8 cellular contexts compared by ENCODE assay signal in genomic region chr10:100508691-100509150, GRCh38. TPM values are rescaled to one million over a fixed set of nuclear protein-coding genes. Genes with fewer than 3 reads are reported as not detected.
DNase-seq lines count a peak whose midpoint lies in the region; ATAC-seq and TF ChIP-seq lines count a peak whose summit lies in the region.

No MANE protein-coding gene starts in this region.

- no peaks in the 10 kb centered on the region; the same call in 1 of the 2 replicates for H3F3A ChIP-seq in SU-DHL-6 (ENCODE audit: insufficient read depth)

- H3K4me1 Mint-ChIP-seq in mesothelial cell of epicardium, result peaks cover 14% of the 10 kb centered on the region

- no peak overlapping the region for H3K27ac Mint-ChIP-seq in mesothelial cell of epicardium

- H3K27me3 Mint-ChIP-seq in mesothelial cell of epicardium (ENCODE audit: low read depth), result peaks cover 4% of the 10 kb centered on the region

- H3K27me3 ChIP-seq in SU-DHL-6 (ENCODE audit: low read length), result no peaks in the 10 kb centered on the region

- no peak overlapping the region for H3K4me2 ChIP-seq in SU-DHL-6 (ENCODE audit: low read depth, low read length, poor library complexity, severe bottlenecking)

- H3K9ac ChIP-seq in SU-DHL-6 (ENCODE audit: low read length), result no peak overlapping the region

- ATAC-seq in GM21619 (IDR thresholded peaks at IDR 0.05; ENCODE audit: unreplicated experiment), result no peak

- H3K4me3 ChIP-seq in SU-DHL-6 (ENCODE audit: insufficient read depth, low read length, poor library complexity, severe bottlenecking) (no peak overlapping the region), cardiac fibroblast (replicated peaks in 1 of 2; ENCODE audit: low read depth in 2 of 2, low read length in 2 of 2) (no peak overlapping the region)

- H3K4me3 Mint-ChIP-seq in mesothelial cell of epicardium, result no peak overlapping the region

- peaks cover 14% of the 10 kb centered on the region for H3K36me3 Mint-ChIP-seq in mesothelial cell of epicardium

- H4K20me1 ChIP-seq in SU-DHL-6 (ENCODE audit: low read depth, low read length), result no peaks in the 10 kb centered on the region

- no peak overlapping the region for H2AFZ ChIP-seq in SU-DHL-6 (ENCODE audit: low read depth, low read length, severe bottlenecking)

- peak; percentile 37 for TF ChIP-seq CTCF in SU-DHL-6 (IDR thresholded peaks at IDR 0.05; ENCODE audit: insufficient read depth, low read length, poor library complexity, severe bottlenecking)
- TF ChIP-seq CTCF in cardiac fibroblast (IDR thresholded peaks at IDR 0.05; ENCODE audit: low read depth, low read length), result peak; percentile 71
- TF ChIP-seq CTCF in mesothelial cell of epicardium (IDR thresholded peaks at IDR 0.05; ENCODE audit: unreplicated experiment), result peak; percentile 61

- H3K36me3 ChIP-seq in SU-DHL-6 (ENCODE audit: low read length), result no peaks in the 10 kb centered on the region

- no peaks in the 10 kb centered on the region for H3K79me2 ChIP-seq in SU-DHL-6 (ENCODE audit: insufficient read depth, low read length)

- peak; percentile 19 to 29 for DNase-seq in activated CD4-positive, alpha-beta T cell treated with anti-CD3 and anti-CD28 coated beads for 24 hours (ENCODE audit: low read depth in 2 of 2)
- DNase-seq in activated CD4-positive, alpha-beta T cell treated with anti-CD3 and anti-CD28 coated beads for 1 hour, result no peak
- peak; percentile 46 for DNase-seq in HuH-7.5 (ENCODE audit: low spot score)
- peak; percentile 67 to 76 for DNase-seq in cardiac fibroblast (ENCODE audit: low read depth in 2 of 2)
- no peak for DNase-seq in mesothelial cell of epicardium (ENCODE audit: low spot score in 2 of 2, unreplicated experiment in 2 of 2)
- no peak for DNase-seq in OCI-M2 (lab: John Stamatoyannopoulos, UW; ENCODE audit: unreplicated experiment)

- no peaks in the 10 kb centered on the region for H3K9me3 ChIP-seq in SU-DHL-6 (ENCODE audit: insufficient read depth, low read length)

- no peak overlapping the region for H3K27ac ChIP-seq in SU-DHL-6 (ENCODE audit: low read depth, low read length)

- no peaks in the 10 kb centered on the region for H3K9me2 ChIP-seq in SU-DHL-6 (replicated peaks; ENCODE audit: insufficient read depth, low read length)

- no peaks in the 10 kb centered on the region for H3K9me3 Mint-ChIP-seq in mesothelial cell of epicardium

RNA-seq across cellular contexts. Expression of gene SEC31B, which starts 10.9 kb away (rescaled TPM):
- total RNA-seq in mesothelial cell of epicardium, result 26.8 to 30.2 TPM (median 28.8 TPM) in 3 replicates

RNA-seq across cellular contexts. Expression of gene NDUFB8, which starts 20.9 kb away (rescaled TPM):
- total RNA-seq in mesothelial cell of epicardium, result 141 to 157 TPM (median 145 TPM) in 3 replicates

RNA-seq across cellular contexts. Expression of gene HIF1AN, which starts 27.0 kb away (rescaled TPM):
- 63.4 to 67.1 TPM (median 64.1 TPM) in 3 replicates for total RNA-seq in mesothelial cell of epicardium

RNA-seq across cellular contexts. Expression of gene WNT8B, which starts 45.9 kb away (rescaled TPM):
- 0.60 to 0.95 TPM (median 0.69 TPM) in 3 replicates for total RNA-seq in mesothelial cell of epicardium

Comparison
In these comparisons a context has a peak if more than half of its experiments do, and no peak if none do; other contexts are left out.
1. DNase-seq: peak in activated CD4-positive, alpha-beta T cell treated with anti-CD3 and anti-CD28 coated beads for 24 hours (2 of 2), HuH-7.5 (single experiment) and cardiac fibroblast (2 of 2); none in activated CD4-positive, alpha-beta T cell treated with anti-CD3 and anti-CD28 coated beads for 1 hour (single experiment), mesothelial cell of epicardium (0 of 2) and OCI-M2 (single experiment).
2. Peak in every context shown above with its lines, with median percentiles within 50 percentile points of each other: CTCF ChIP-seq.